In genomic region chr5:35926389-35927051, GRCh38 we compare ENCODE assay signal across 8 cellular contexts. TPM values are rescaled to one million over a fixed set of nuclear protein-coding genes. Genes with fewer than 3 reads are reported as not detected.
DNase-seq lines count a peak whose midpoint lies in the region; ATAC-seq and TF ChIP-seq lines count a peak whose summit lies in the region.

No MANE protein-coding gene starts in this region.

- H3K36me3 Mint-ChIP-seq in activated naive CD4-positive, alpha-beta T cell treated with anti-CD3 and anti-CD28 coated beads, Interleukin-2, amount 50 U/mL, for 24 hours = no peaks in the 10 kb centered on the region
- no peaks in the 10 kb centered on the region for H3K36me3 Mint-ChIP-seq in glutamatergic neuron (ENCODE audit: unreplicated experiment)

- TF ChIP-seq POLR2A in prostate gland (IDR thresholded peaks at IDR 0.05) = no peak

- TF ChIP-seq CTCF in LNCAP (IDR thresholded peaks at IDR 0.05) (peak; percentile 82), glutamatergic neuron (IDR thresholded peaks at IDR 0.05; ENCODE audit: partially characterized antibody, unreplicated experiment) (peak; percentile 90), prostate gland (IDR thresholded peaks at IDR 0.05) (peak; percentile 57 to 84 (median 81))

- H3K27me3 Mint-ChIP-seq in activated naive CD4-positive, alpha-beta T cell treated with anti-CD3 and anti-CD28 coated beads, Interleukin-2, amount 50 U/mL, for 24 hours = no peaks in the 10 kb centered on the region
- peaks cover 6% of the 10 kb centered on the region for H3K27me3 Mint-ChIP-seq in glutamatergic neuron (ENCODE audit: unreplicated experiment)

- intact Hi-C loops in prostate gland (cut with DNase I) = loop anchor here (2.0 to 5.0 kb wide), 2 partner anchors 149 to 310 kb away; partner anchors contain the start of gene SPEF2

- H3K4me3 ChIP-seq in SJCRH30 (no peak overlapping the region), prostate gland (no peak overlapping the region)

- no peaks in the 10 kb centered on the region for H3K36me3 ChIP-seq in SJCRH30
- no peaks in the 10 kb centered on the region for H3K36me3 ChIP-seq in prostate gland

- H3K27ac ChIP-seq in SJCRH30 (no peak overlapping the region), prostate gland (no peak overlapping the region)

- peaks cover 7% of the 10 kb centered on the region; the same call in 1 of the 2 replicates for H3K27me3 ChIP-seq in SJCRH30
- H3K27me3 ChIP-seq in prostate gland (replicated peaks; ENCODE audit: insufficient read depth) = no peaks in the 10 kb centered on the region

- 39% methylated on average over 13 of the region's 13 CpGs for WGBS in prostate gland

- DNase-seq in DMS114 treated with DMSO at 0.1 percent for 48 hours (lab: John Stamatoyannopoulos, UW; ENCODE audit: unreplicated experiment) = peak; percentile 49
- DNase-seq in SJCRH30 = peak; percentile 35 to 75
- peak; percentile 23 for DNase-seq in glutamatergic neuron
- peak; percentile 42 for DNase-seq in prostate gland (ENCODE audit: low spot score)

- H3K4me1 ChIP-seq in SJCRH30 (no peaks in the 10 kb centered on the region), prostate gland (replicated peaks) (no peaks in the 10 kb centered on the region)

- H3K27ac Mint-ChIP-seq in activated naive CD4-positive, alpha-beta T cell treated with anti-CD3 and anti-CD28 coated beads, Interleukin-2, amount 50 U/mL, for 24 hours = no peak overlapping the region
- H3K27ac Mint-ChIP-seq in glutamatergic neuron (ENCODE audit: unreplicated experiment) = no peak overlapping the region

- no peaks in the 10 kb centered on the region for H3K9me3 ChIP-seq in SJCRH30 (replicated peaks)
- no peaks in the 10 kb centered on the region for H3K9me3 ChIP-seq in prostate gland

- H3K4me1 Mint-ChIP-seq in activated naive CD4-positive, alpha-beta T cell treated with anti-CD3 and anti-CD28 coated beads, Interleukin-2, amount 50 U/mL, for 24 hours = peaks cover 46% of the 10 kb centered on the region
- H3K4me1 Mint-ChIP-seq in glutamatergic neuron (ENCODE audit: low read depth, unreplicated experiment) = no peaks in the 10 kb centered on the region

- H3K9me3 Mint-ChIP-seq in activated naive CD4-positive, alpha-beta T cell treated with anti-CD3 and anti-CD28 coated beads, Interleukin-2, amount 50 U/mL, for 24 hours = no peaks in the 10 kb centered on the region
- no peaks in the 10 kb centered on the region for H3K9me3 Mint-ChIP-seq in glutamatergic neuron (ENCODE audit: unreplicated experiment)

- H3K4me3 Mint-ChIP-seq in activated naive CD4-positive, alpha-beta T cell treated with anti-CD3 and anti-CD28 coated beads, Interleukin-2, amount 50 U/mL, for 24 hours = peak overlapping the region; percentile 70
- no peak overlapping the region for H3K4me3 Mint-ChIP-seq in glutamatergic neuron (ENCODE audit: unreplicated experiment)

- peak; percentile 80 for ATAC-seq in GM21515 (IDR thresholded peaks at IDR 0.05; ENCODE audit: unreplicated experiment)
- ATAC-seq in HG03039 (IDR thresholded peaks at IDR 0.05; ENCODE audit: unreplicated experiment) = no peak

RNA-seq across cellular contexts. Expression of gene CAPSL, which starts 11.9 kb away (rescaled TPM):
- not detected in 2 replicates for total RNA-seq in SJCRH30 (2014; rRNA removed; shearing (Covaris generic))
- total RNA-seq in glutamatergic neuron (ENCODE audit: unreplicated experiment) (not detected), prostate gland (not detected)
